In genomic region chr2:241858206-241859016, GRCh38 we compare ENCODE assay signal across 9 cellular contexts. TPM values are rescaled to one million over a fixed set of nuclear protein-coding genes. Genes with fewer than 3 reads are reported as not detected.
DNase-seq lines count a peak whose midpoint lies in the region; ATAC-seq lines count a peak whose summit lies in the region.
"Had no signal": no experiment of that assay in that cellular context is flagged by ENCODE, and none has a peak within 500 bp of the region (broad histone marks: within the 10 kb centered on the region; RNA-seq: fewer than 3 reads in every experiment).

PDCD1 (minus strand) TSS chr2:241858894; CDS start chr2:241858838, 56 bp downstream.

- H4K8ac ChIP-seq in trophoblast cell (ENCODE audit: low read depth, low read length), result no peak within 1 kb of the TSS

- no peaks in the 10 kb centered on the region for H3K36me3 Mint-ChIP-seq in activated T-cell treated with anti-CD3 and anti-CD28 coated beads, Interleukin-2, amount 50 U/mL, for 4 hours (ENCODE audit: insufficient read depth)

- no peaks in the 10 kb centered on the region for H3K9me3 ChIP-seq in right cardiac atrium (ENCODE audit: control insufficient read depth, low read length)
- H3K9me3 ChIP-seq in HAP-1, result no peaks in the 10 kb centered on the region
- no peaks in the 10 kb centered on the region for H3K9me3 ChIP-seq in trophoblast cell (ENCODE audit: insufficient read depth, low read depth, low read length)

- H3K4me1 ChIP-seq in right cardiac atrium (ENCODE audit: control insufficient read depth, insufficient read depth, low read length) (peaks cover 4% of the 10 kb centered on the region), HAP-1 (no peaks in the 10 kb centered on the region), trophoblast cell (ENCODE audit: control insufficient read depth in 1 of 2, insufficient read depth in 2 of 2, low read length in 2 of 2) (no peaks in the 10 kb centered on the region)

- no peaks in the 10 kb centered on the region for H3K79me2 ChIP-seq in trophoblast cell (ENCODE audit: control insufficient read depth, insufficient read depth, low read length, poor library complexity)

- in situ Hi-C loops in HAP-1 (cut with MboI; ENCODE audit: low sequenced_read_pairs), result no loop called here

- H4K91ac ChIP-seq in trophoblast cell (ENCODE audit: low read depth, low read length), result no peak within 1 kb of the TSS

- H3K4me3 Mint-ChIP-seq in activated T-cell treated with anti-CD3 and anti-CD28 coated beads, Interleukin-2, amount 50 U/mL, for 4 hours, result peak within 1 kb of the TSS; percentile 87

- peaks cover 47% of the 10 kb centered on the region for H3K4me1 Mint-ChIP-seq in activated T-cell treated with anti-CD3 and anti-CD28 coated beads, Interleukin-2, amount 50 U/mL, for 4 hours (ENCODE audit: low read depth)

- H4K12ac ChIP-seq in trophoblast cell (ENCODE audit: low read depth, low read length), result no peak within 1 kb of the TSS

- peak within 1 kb of the TSS; percentile 12 for H3K4me3 ChIP-seq in right cardiac atrium (ENCODE audit: low read length)
- no peak within 1 kb of the TSS for H3K4me3 ChIP-seq in HAP-1
- H3K4me3 ChIP-seq in trophoblast cell (ENCODE audit: low read depth, low read length), result no peak within 1 kb of the TSS

- no peak within 1 kb of the TSS for H3K23ac ChIP-seq in trophoblast cell (ENCODE audit: low read length)

- H3K79me1 ChIP-seq in trophoblast cell (ENCODE audit: low read length), result no peaks in the 10 kb centered on the region

- no peaks in the 10 kb centered on the region for H3K9me3 Mint-ChIP-seq in activated T-cell treated with anti-CD3 and anti-CD28 coated beads, Interleukin-2, amount 50 U/mL, for 4 hours

- no peak within 1 kb of the TSS for H2AFZ ChIP-seq in trophoblast cell (ENCODE audit: insufficient read depth, low read length, poor library complexity)

- H2BK12ac ChIP-seq in trophoblast cell (ENCODE audit: low read length), result no peak within 1 kb of the TSS

- H3K36me3 ChIP-seq in HAP-1 (replicated peaks), result no peaks in the 10 kb centered on the region
- no peaks in the 10 kb centered on the region for H3K36me3 ChIP-seq in trophoblast cell (ENCODE audit: control insufficient read depth in 1 of 2, insufficient read depth in 2 of 2, low read length in 2 of 2)

- no peak within 1 kb of the TSS for H3K4me2 ChIP-seq in trophoblast cell (ENCODE audit: low read length)

- 67% methylated on average over 28 of the region's 28 CpGs for WGBS in right cardiac atrium
- no CpG with 5 or more reads among the region's 28 CpGs for WGBS in trophoblast cell (ENCODE audit: extremely low coverage, insufficient coverage, insufficient read length)

- H3K27me3 Mint-ChIP-seq in activated T-cell treated with anti-CD3 and anti-CD28 coated beads, Interleukin-2, amount 50 U/mL, for 4 hours (ENCODE audit: low read depth), result peaks cover 2% of the 10 kb centered on the region

- H3K4ac ChIP-seq in trophoblast cell (ENCODE audit: low read depth, low read length), result no peak within 1 kb of the TSS

- no peak within 1 kb of the TSS for H2AK5ac ChIP-seq in trophoblast cell (ENCODE audit: low read length)

- H3K27ac ChIP-seq in right cardiac atrium (ENCODE audit: low read length) (peak within 1 kb of the TSS; percentile 94), trophoblast cell (ENCODE audit: low read depth, low read length) (no peak within 1 kb of the TSS)

- H3K18ac ChIP-seq in trophoblast cell (ENCODE audit: low read length), result no peak within 1 kb of the TSS

- no peak within 1 kb of the TSS for H3K9ac ChIP-seq in trophoblast cell (ENCODE audit: low read length)

- no peak within 1 kb of the TSS for H2BK5ac ChIP-seq in trophoblast cell (ENCODE audit: low read depth, low read length, poor library complexity)

- no peak within 1 kb of the TSS for H2BK120ac ChIP-seq in trophoblast cell (ENCODE audit: insufficient read depth, low read length, poor library complexity)

- H3K27me3 ChIP-seq in right cardiac atrium (ENCODE audit: control insufficient read depth, insufficient read depth), result no peaks in the 10 kb centered on the region
- no peaks in the 10 kb centered on the region for H3K27me3 ChIP-seq in HAP-1 (ENCODE audit: low read depth)
- no peaks in the 10 kb centered on the region for H3K27me3 ChIP-seq in trophoblast cell (ENCODE audit: insufficient read depth, low read length)

- ATAC-seq in GM18498 (IDR thresholded peaks at IDR 0.05; ENCODE audit: unreplicated experiment) (peak; percentile 50), HG03354 (IDR thresholded peaks at IDR 0.05; ENCODE audit: poor library complexity, severe bottlenecking, unreplicated experiment) (peak; percentile 37), right cardiac atrium (peak; percentile 17 to 26), HG02981 (IDR thresholded peaks at IDR 0.05; ENCODE audit: unreplicated experiment) (no peak)
- ATAC-seq in activated T-cell treated with anti-CD3 and anti-CD28 coated beads, Interleukin-2, amount 50 U/mL, for 4 hours, result peak; percentile 47 to 57

- DNase-seq in activated T-cell treated with anti-CD3 and anti-CD28 coated beads, Interleukin-2, amount 50 U/mL, for 4 hours, result peak; percentile 76
- DNase-seq in right cardiac atrium (peak; percentile 47 to 76 (median 75)), HAP-1 (ENCODE audit: low spot score in 2 of 2) (no peak), trophoblast cell (no peak)
- DNase-seq in stimulated activated CD4-positive, alpha-beta T cell treated with anti-CD3 and anti-CD28 coated beads, Interleukin-4, amount 100 ng/mL, for 24 hours, result peak; percentile 72

- intact Hi-C loops in right cardiac atrium (cut with DNase I), result no loop called here

- no peak within 1 kb of the TSS for H3K14ac ChIP-seq in trophoblast cell (ENCODE audit: low read length)

RNA-seq across cellular contexts. Expression of gene PDCD1, which starts in this region (rescaled TPM):
- 100 to 1,000 TPM in 1 of 3 donors, 10 to 100 TPM in 2; 60.5 to 102 (median 77.3) TPM for total RNA-seq in activated T-cell treated with anti-CD3 and anti-CD28 coated beads, Interleukin-2, amount 50 U/mL, for 4 hours
- total RNA-seq in right cardiac atrium, result 1 to 10 TPM; 5.2 to 6.8 (median 5.4) TPM
- polyA plus RNA-seq in right cardiac atrium, result 7.4 TPM
- polyA plus RNA-seq in trophoblast cell (2013), result not detected in 2 replicates
- total RNA-seq: LHCN-M2 had no signal

Comparison
In these comparisons a context has a peak if more than half of its experiments do, and no peak if none do; other contexts are left out.
1. RNA of gene PDCD1 (total RNA-seq): 60.5 to 102 TPM in activated T-cell treated with anti-CD3 and anti-CD28 coated beads, Interleukin-2, amount 50 U/mL, for 4 hours; 5.2 to 6.8 TPM in right cardiac atrium; every median in the first group is over 4 times any median in the second.
2. DNase-seq: peak in activated T-cell treated with anti-CD3 and anti-CD28 coated beads, Interleukin-2, amount 50 U/mL, for 4 hours (single experiment), right cardiac atrium (3 of 3) and stimulated activated CD4-positive, alpha-beta T cell treated with anti-CD3 and anti-CD28 coated beads, Interleukin-4, amount 100 ng/mL, for 24 hours (single experiment); none in HAP-1 (0 of 2) and trophoblast cell (0 of 2).